In genomic region chr1:97457446-97458089, GRCh38 we compare ENCODE assay signal across 1 cellular context.
A peak's percentile ranks its signal among the peaks of the same experiment; 100 is the strongest.
TF ChIP-seq lines count a peak whose summit lies in the region.

No MANE protein-coding gene starts in this region.

TF ChIP-seq in PFSK-1, 5 proteins besides CTCF, POLR2A, EP300 and RAD21 (continued from another document):
- no peak for TF ChIP-seq TAF1 (IDR thresholded peaks at IDR 0.05; ENCODE audit: borderline replicate concordance, insufficient read depth, low read length)
- TF ChIP-seq POLR2AphosphoS5 (IDR thresholded peaks at IDR 0.05; ENCODE audit: low read depth, low read length) = 0 out of 2 replicates have a peak, but pooled peaks have one; percentile 34
- no peak for TF ChIP-seq FOXP2 (optimal IDR thresholded peaks at IDR 0.05; ENCODE audit: borderline replicate concordance, extremely low read depth, extremely low read length, insufficient read depth)
